In the genomic region with DNA sequence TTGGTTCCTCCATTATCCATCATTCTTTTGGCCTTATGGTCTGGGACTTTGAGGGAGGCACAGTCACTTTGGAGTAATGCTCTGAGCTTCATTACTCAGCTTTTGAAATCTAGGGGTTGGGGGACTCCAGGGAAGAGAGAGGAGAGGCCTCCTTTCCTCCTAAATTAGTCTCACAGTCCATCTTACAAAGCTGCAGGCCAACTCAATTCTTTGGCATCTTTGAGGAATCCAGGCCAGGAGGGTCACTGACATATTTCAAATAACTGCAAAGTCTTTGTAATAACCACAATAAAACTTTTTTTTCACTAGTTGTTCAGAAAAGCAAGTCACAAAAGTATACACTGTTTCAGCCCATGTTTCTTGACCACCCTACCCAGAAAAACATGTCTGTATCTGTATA, we compare ENCODE assay signal across 23 cellular contexts.
A peak's percentile ranks its signal among the peaks of the same experiment; 100 is the strongest.
DNase-seq lines count a peak whose midpoint lies in the region; ATAC-seq and TF ChIP-seq lines count a peak whose summit lies in the region.
"Had no signal": no experiment of that assay in that cellular context is flagged by ENCODE, and none has a peak within 500 bp of the region (broad histone marks: within the 10 kb centered on the region; RNA-seq: fewer than 3 reads in every experiment).

No MANE protein-coding gene starts in this region.

- H3K36me3 Mint-ChIP-seq in type B pancreatic cell: no peaks in the 10 kb centered on the region
- H3K36me3 Mint-ChIP-seq: activated naive CD8-positive, alpha-beta T cell treated with anti-CD3 and anti-CD28 coated beads, Interleukin-2, amount 10 ng/mL, durations not matched to agents 7 days and 5 days had no signal

- no peaks in the 10 kb centered on the region for H3K9me3 Mint-ChIP-seq in type B pancreatic cell

- peaks cover 5% of the 10 kb centered on the region for H3K4me1 Mint-ChIP-seq in type B pancreatic cell (ENCODE audit: unreplicated experiment)
- H3K4me1 Mint-ChIP-seq: activated CD4-positive, alpha-beta T cell treated with anti-CD3 and anti-CD28 coated beads for 36 hours; activated naive CD8-positive, alpha-beta T cell treated with anti-CD3 and anti-CD28 coated beads, Interleukin-2, amount 10 ng/mL, durations not matched to agents 7 days and 5 days; memory B cell; stimulated activated naive B cell treated with anti-CD40 and anti-IgM and Interleukin-4, amounts not matched to agents 10 μg/mL and 1 μg/mL and 100 μg/mL, for 72 hours had no signal

- H3K27me3 Mint-ChIP-seq in type B pancreatic cell: peaks cover 10% of the 10 kb centered on the region

- ATAC-seq in GM18868 (IDR thresholded peaks at IDR 0.05; ENCODE audit: unreplicated experiment) (no peak), GM18861 (IDR thresholded peaks at IDR 0.05; ENCODE audit: unreplicated experiment) (no peak)
- ATAC-seq: activated CD4-positive, alpha-beta T cell treated with anti-CD3 and anti-CD28 coated beads for 36 hours; activated CD8-positive, alpha-beta T cell treated with anti-CD3 and anti-CD28 coated beads, Interleukin-2, amount 10 ng/mL, durations not matched to agents 7 days and 5 days; heart right ventricle; stimulated activated naive B cell treated with anti-CD40 and anti-IgM and Interleukin-4, amounts not matched to agents 10 μg/mL and 1 μg/mL and 100 μg/mL, for 72 hours had no signal

- DNase-seq in AG08396 (ENCODE audit: low spot score) (peak; percentile 35), HCEC 1CT (peak; percentile 38), amniotic stem cell (lab: John Stamatoyannopoulos, UW) (peak; percentile 1), kidney glomerular epithelial cell (lab: John Stamatoyannopoulos, UW) (peak; percentile 1), type B pancreatic cell (ENCODE audit: extremely low spot score, unreplicated experiment) (no peak), RKO (ENCODE audit: low spot score) (no peak)
- DNase-seq: activated CD4-positive, alpha-beta T cell treated with anti-CD3 and anti-CD28 coated beads for 36 hours; activated CD8-positive, alpha-beta T cell treated with anti-CD3 and anti-CD28 coated beads, Interleukin-2, amount 10 ng/mL, durations not matched to agents 7 days and 5 days; activated naive CD8-positive, alpha-beta T cell treated with anti-CD3 and anti-CD28 coated beads, Interleukin-2, amount 10 ng/mL, durations not matched to agents 7 days and 5 days; BE2C; effector CD8-positive, alpha-beta T cell; foreskin melanocyte; GDM1; heart right ventricle; NCI-H1048; NCI-H1694 treated with DMSO at 0.1 percent for 48 hours; sigmoid colon; stimulated activated CD4-positive, alpha-beta T cell treated with anti-CD3 and anti-CD28 coated beads, Interleukin-15, amount 100 ng/mL, for 24 hours; stimulated activated naive B cell treated with anti-CD40 and anti-IgM and Interleukin-4, amounts not matched to agents 10 μg/mL and 1 μg/mL and 100 μg/mL, for 72 hours; testis had no signal

- H3K4me3 Mint-ChIP-seq in type B pancreatic cell: no peak overlapping the region
- H3K4me3 Mint-ChIP-seq: activated CD4-positive, alpha-beta T cell treated with anti-CD3 and anti-CD28 coated beads for 36 hours; activated CD8-positive, alpha-beta T cell treated with anti-CD3 and anti-CD28 coated beads, Interleukin-2, amount 10 ng/mL, durations not matched to agents 7 days and 5 days; activated naive CD8-positive, alpha-beta T cell treated with anti-CD3 and anti-CD28 coated beads, Interleukin-2, amount 10 ng/mL, durations not matched to agents 7 days and 5 days; memory B cell; stimulated activated naive B cell treated with anti-CD40 and anti-IgM and Interleukin-4, amounts not matched to agents 10 μg/mL and 1 μg/mL and 100 μg/mL, for 72 hours had no signal

- no peak overlapping the region for H3K27ac Mint-ChIP-seq in type B pancreatic cell
- H3K27ac Mint-ChIP-seq: activated CD4-positive, alpha-beta T cell treated with anti-CD3 and anti-CD28 coated beads for 36 hours; activated CD8-positive, alpha-beta T cell treated with anti-CD3 and anti-CD28 coated beads, Interleukin-2, amount 10 ng/mL, durations not matched to agents 7 days and 5 days; activated naive CD8-positive, alpha-beta T cell treated with anti-CD3 and anti-CD28 coated beads, Interleukin-2, amount 10 ng/mL, durations not matched to agents 7 days and 5 days; memory B cell; stimulated activated naive B cell treated with anti-CD40 and anti-IgM and Interleukin-4, amounts not matched to agents 10 μg/mL and 1 μg/mL and 100 μg/mL, for 72 hours had no signal

- TF ChIP-seq CTCF in type B pancreatic cell (conservative IDR thresholded peaks at IDR 0.05): no peak

Comparison
In these comparisons a context has a peak if more than half of its experiments do, and no peak if none do; other contexts are left out.
1. DNase-seq: peak in AG08396 (single experiment), HCEC 1CT (single experiment), amniotic stem cell (single experiment) and kidney glomerular epithelial cell (single experiment); none in type B pancreatic cell (single experiment) and RKO (single experiment).